In the genomic region with DNA sequence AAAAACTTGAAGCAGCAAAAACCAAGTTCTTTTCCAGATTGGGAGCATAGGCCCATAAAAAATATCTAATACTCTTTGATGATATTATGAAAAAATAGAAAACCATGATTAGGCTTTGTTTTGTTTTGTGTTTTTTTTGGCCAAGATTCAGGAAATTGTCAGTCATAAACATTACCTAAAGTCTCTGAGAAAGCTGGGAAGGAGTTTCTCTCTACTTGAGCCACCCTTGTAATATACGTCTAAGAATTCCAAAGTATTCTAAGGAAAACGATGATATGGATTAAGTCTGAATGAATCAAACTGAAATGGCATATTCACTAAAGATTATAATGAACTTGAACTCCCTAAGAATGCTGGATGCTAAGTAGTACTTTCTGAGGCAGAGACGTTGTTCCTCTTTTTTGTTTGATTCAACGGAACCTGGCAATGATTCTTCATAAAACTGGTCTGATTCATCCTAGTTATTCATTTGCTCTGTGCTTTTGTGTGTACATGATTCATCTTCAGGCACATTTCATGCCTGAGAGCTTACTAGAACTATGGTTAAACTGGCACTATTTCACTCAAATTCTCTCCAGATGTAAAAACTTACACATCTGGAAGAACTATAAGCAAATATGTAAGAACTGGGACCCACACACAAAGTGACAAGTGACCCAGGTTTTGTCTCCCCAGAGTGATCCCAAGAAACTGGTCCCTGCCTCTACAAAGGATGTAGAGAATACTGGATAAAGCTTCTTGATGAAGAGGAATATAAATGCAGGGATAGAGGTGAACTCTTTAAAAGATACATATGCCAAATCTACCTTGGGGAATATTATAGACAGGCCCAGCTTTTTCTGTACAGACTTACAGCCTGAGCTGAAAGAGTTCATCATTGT, we compare ENCODE assay signal across 8 cellular contexts.
A peak's percentile ranks its signal among the peaks of the same experiment; 100 is the strongest.
DNase-seq lines count a peak whose midpoint lies in the region; ATAC-seq and TF ChIP-seq lines count a peak whose summit lies in the region.

No MANE protein-coding gene starts in this region.

- H3K4me2 ChIP-seq in SK-N-SH: peak overlapping the region; percentile 42; the same call in 1 of the 2 replicates
- no peak overlapping the region for H3K4me2 ChIP-seq in GM23338

- H3K9me3 Mint-ChIP-seq in GM23338: no peaks in the 10 kb centered on the region

- H3K9ac ChIP-seq in SK-N-SH: peak overlapping the region; percentile 24; the same call in 1 of the 2 replicates

- ATAC-seq in GM19452 (IDR thresholded peaks at IDR 0.05; ENCODE audit: unreplicated experiment) (peak; percentile 53), GM23338 (no peak), GM18519 (IDR thresholded peaks at IDR 0.05; ENCODE audit: low FRiP score, unreplicated experiment) (no peak)

- no peaks in the 10 kb centered on the region for H4K20me1 ChIP-seq in SK-N-SH (ENCODE audit: insufficient read depth)
- H4K20me1 ChIP-seq in GM23338 (replicated peaks; ENCODE audit: insufficient read depth): no peaks in the 10 kb centered on the region

- H3K27me3 ChIP-seq in SK-N-SH (ENCODE audit: insufficient read depth) (no peaks in the 10 kb centered on the region), GM23338 (ENCODE audit: insufficient read depth) (no peaks in the 10 kb centered on the region)

- TF ChIP-seq CTCF in AG04449 (IDR thresholded peaks at IDR 0.05; ENCODE audit: insufficient read depth, low read length, missing control alignments) (no peak), SK-N-SH (IDR thresholded peaks at IDR 0.05) (no peak), GM23338 (conservative IDR thresholded peaks at IDR 0.05; ENCODE audit: low read depth in 2 of 2) (no peak)

- H3K36me3 Mint-ChIP-seq in GM23338 (ENCODE audit: low read depth): no peaks in the 10 kb centered on the region

- DNase-seq in AG04449 (ENCODE audit: low read depth, low spot score) (peak; percentile 63), SK-N-SH (no peak), glomerular visceral epithelial cell (ENCODE audit: extremely low spot score) (peak; percentile 75), GM23338 (ENCODE audit: low spot score) (no peak), NAMALWA (ENCODE audit: low spot score) (no peak)
- DNase-seq in stimulated activated CD4-positive, alpha-beta T cell treated with anti-CD3 and anti-CD28 coated beads, Interleukin-4, amount 100 ng/mL, for 4 hours: no peak

- POLR2A ChIA-PET in AG04449 (lab: Yijun Ruan, JAX): interaction anchor here (0.5 kb wide), 1 partner anchor 103 kb away, joined by 4 read pairs; no protein-coding TSS in a partner anchor
- POLR2A ChIA-PET in SK-N-SH (lab: Yijun Ruan, JAX): no interaction called here

- H3F3A ChIP-seq in SK-N-SH (replicated peaks; ENCODE audit: insufficient read depth): peaks cover 62% of the 10 kb centered on the region
- H3F3A ChIP-seq in GM23338 (replicated peaks; ENCODE audit: low read depth): no peaks in the 10 kb centered on the region

- H3K4me3 Mint-ChIP-seq in GM23338: no peak overlapping the region

- H3K4me1 Mint-ChIP-seq in GM23338: 0 out of 3 replicates have a peak, but pooled peaks cover 2% of the 10 kb centered on the region

- no peak overlapping the region for H3K4me3 ChIP-seq in AG04449 (ENCODE audit: low read depth, low read length)
- no peak overlapping the region for H3K4me3 ChIP-seq in SK-N-SH (ENCODE audit: low read depth in 2 of 2, low read length in 1 of 2)
- H3K4me3 ChIP-seq in GM23338: no peak overlapping the region

- H3K9me3 ChIP-seq in SK-N-SH: no peaks in the 10 kb centered on the region

- peaks cover 6 to 48% of the 10 kb centered on the region in 2 experiments for H3K36me3 ChIP-seq in SK-N-SH (replicated peaks in 1 of 2; ENCODE audit: control insufficient read depth in 1 of 2, insufficient read depth in 2 of 2, low read length in 1 of 2)
- H3K36me3 ChIP-seq in GM23338 (ENCODE audit: insufficient read depth): no peaks in the 10 kb centered on the region

- H3K79me2 ChIP-seq in SK-N-SH (ENCODE audit: insufficient read depth): no peaks in the 10 kb centered on the region
- no peaks in the 10 kb centered on the region for H3K79me2 ChIP-seq in GM23338 (replicated peaks; ENCODE audit: insufficient read depth)

- no peak overlapping the region for H3K27ac Mint-ChIP-seq in GM23338

- WGBS in SK-N-SH (ENCODE audit: low lambda C conversion rate): 12% methylated on average over 4 of the region's 4 CpGs

- H2AFZ ChIP-seq in SK-N-SH (ENCODE audit: low read depth): no peak overlapping the region; the same call in 1 of the 2 replicates
- no peak overlapping the region for H2AFZ ChIP-seq in GM23338

- TF ChIP-seq EP300 in SK-N-SH (IDR thresholded peaks at IDR 0.05; ENCODE audit: borderline replicate concordance in 1 of 2, low read depth in 1 of 2, low read length in 1 of 2): peak in 1 of 2 experiments; percentile 75; a peak in 2 of 4 replicates

- H3K4me1 ChIP-seq in SK-N-SH (ENCODE audit: control insufficient read depth in 1 of 2, insufficient read depth in 2 of 2, low read depth in 1 of 2, low read length in 1 of 2): peaks cover 8 to 39% of the 10 kb centered on the region in 2 experiments
- no peaks in the 10 kb centered on the region for H3K4me1 ChIP-seq in GM23338 (ENCODE audit: insufficient read depth)

- H3K9me2 ChIP-seq in SK-N-SH: no peaks in the 10 kb centered on the region
- no peaks in the 10 kb centered on the region; the same call in 1 of the 2 replicates for H3K9me2 ChIP-seq in GM23338 (ENCODE audit: insufficient read depth)

- no peak for TF ChIP-seq RAD21 in SK-N-SH (IDR thresholded peaks at IDR 0.05; ENCODE audit: low read length)

- H3K27ac ChIP-seq in SK-N-SH (ENCODE audit: low read depth in 2 of 2, low read length in 1 of 2) (peak overlapping the region in 1 of 2 experiments; percentile 88; a peak in 3 of 4 replicates), GM23338 (ENCODE audit: low read depth) (no peak overlapping the region)

- no peaks in the 10 kb centered on the region for H3K27me3 Mint-ChIP-seq in GM23338 (ENCODE audit: insufficient read depth, low read depth, poor library complexity)

- CTCF ChIA-PET in AG04449 (lab: Yijun Ruan, JAX): interaction anchor here (1.2 kb wide), 1 partner anchor 119 kb away, joined by 3 read pairs; no protein-coding TSS in a partner anchor
- CTCF ChIA-PET in SK-N-SH (lab: Yijun Ruan, JAX): no interaction called here

TF ChIP-seq in SK-N-SH, 30 proteins besides CTCF, POLR2A, EP300 and RAD21 (continues in another document):
- TF ChIP-seq RXRA (IDR thresholded peaks at IDR 0.05; ENCODE audit: borderline replicate concordance, low read depth): peak; percentile 54; the same call in 1 of the 2 replicates
- peak; percentile 98 for TF ChIP-seq FOSL2 (IDR thresholded peaks at IDR 0.05; ENCODE audit: borderline replicate concordance, low read depth)
- 0 out of 2 replicates have a peak, but pooled peaks have one; percentile 31 for TF ChIP-seq MEF2A (IDR thresholded peaks at IDR 0.05; ENCODE audit: borderline replicate concordance, low read depth)
- peak; percentile 92 for TF ChIP-seq TCF12 (IDR thresholded peaks at IDR 0.05)
- TF ChIP-seq, protein P1, sequence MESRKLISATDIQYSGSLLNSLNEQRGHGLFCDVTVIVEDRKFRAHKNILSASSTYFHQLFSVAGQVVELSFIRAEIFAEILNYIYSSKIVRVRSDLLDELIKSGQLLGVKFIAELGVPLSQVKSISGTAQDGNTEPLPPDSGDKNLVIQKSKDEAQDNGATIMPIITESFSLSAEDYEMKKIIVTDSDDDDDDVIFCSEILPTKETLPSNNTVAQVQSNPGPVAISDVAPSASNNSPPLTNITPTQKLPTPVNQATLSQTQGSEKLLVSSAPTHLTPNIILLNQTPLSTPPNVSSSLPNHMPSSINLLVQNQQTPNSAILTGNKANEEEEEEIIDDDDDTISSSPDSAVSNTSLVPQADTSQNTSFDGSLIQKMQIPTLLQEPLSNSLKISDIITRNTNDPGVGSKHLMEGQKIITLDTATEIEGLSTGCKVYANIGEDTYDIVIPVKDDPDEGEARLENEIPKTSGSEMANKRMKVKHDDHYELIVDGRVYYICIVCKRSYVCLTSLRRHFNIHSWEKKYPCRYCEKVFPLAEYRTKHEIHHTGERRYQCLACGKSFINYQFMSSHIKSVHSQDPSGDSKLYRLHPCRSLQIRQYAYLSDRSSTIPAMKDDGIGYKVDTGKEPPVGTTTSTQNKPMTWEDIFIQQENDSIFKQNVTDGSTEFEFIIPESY (IDR thresholded peaks at IDR 0.05; ENCODE audit: borderline replicate concordance, low read depth): peak; percentile 47; the same call in 1 of the 2 replicates
- no peak for TF ChIP-seq RFX5 (IDR thresholded peaks at IDR 0.05; ENCODE audit: low read length)
- peak; percentile 53; the same call in 1 of the 2 replicates for TF ChIP-seq POLR2AphosphoS5 (IDR thresholded peaks at IDR 0.05; ENCODE audit: low read depth, low read length)
- TF ChIP-seq TAF1 (IDR thresholded peaks at IDR 0.05; ENCODE audit: borderline replicate concordance, low read depth, low read length): no peak

TF ChIP-seq in GM23338, 12 proteins besides CTCF, POLR2A, EP300 and RAD21 (continues in another document):
- no peak for TF ChIP-seq NANOG (IDR thresholded peaks at IDR 0.05; ENCODE audit: borderline replicate concordance)
- TF ChIP-seq CREB1 (CRISPR knock-in tag; IDR thresholded peaks at IDR 0.05; ENCODE audit: low read depth): no peak
- TF ChIP-seq STAT1 (IDR thresholded peaks at IDR 0.05; ENCODE audit: unreplicated experiment): no peak

Comparison
In these comparisons a context has a peak if more than half of its experiments do, and no peak if none do; other contexts are left out.
1. DNase-seq: peak in AG04449 (single experiment) and glomerular visceral epithelial cell (single experiment); none in SK-N-SH (single experiment), GM23338 (single experiment), NAMALWA (single experiment) and stimulated activated CD4-positive, alpha-beta T cell treated with anti-CD3 and anti-CD28 coated beads, Interleukin-4, amount 100 ng/mL, for 4 hours (0 of 2).